ENCODE assay signal across 17 cellular contexts in genomic region chr5:436641-436975, GRCh38. TPM values are rescaled to one million over a fixed set of nuclear protein-coding genes. Genes with fewer than 3 reads are reported as not detected.
DNase-seq lines count a peak whose midpoint lies in the region; ATAC-seq and TF ChIP-seq lines count a peak whose summit lies in the region.
"Had no signal": no experiment of that assay in that cellular context is flagged by ENCODE, and none has a peak within 500 bp of the region (broad histone marks: within the 10 kb centered on the region; RNA-seq: fewer than 3 reads in every experiment).

No MANE protein-coding gene starts in this region.

- no peaks in the 10 kb centered on the region for H3K27me3 ChIP-seq in PC-9 (ENCODE audit: insufficient read depth, low read depth)
- H3K27me3 ChIP-seq in neuronal stem cell (ENCODE audit: control insufficient read depth in 3 of 3, insufficient read depth in 3 of 3, low read depth in 1 of 3, low read length in 3 of 3): peaks cover 0 to 4% (median 0%) of the 10 kb centered on the region in 3 experiments
- H3K27me3 ChIP-seq in CD4-positive, alpha-beta T cell (ENCODE audit: control insufficient read depth, insufficient read depth, low read length): no peaks in the 10 kb centered on the region
- no peaks in the 10 kb centered on the region for H3K27me3 ChIP-seq in thyroid gland
- H3K27me3 ChIP-seq: Peyer's patch had no signal

- DNase-seq in activated CD4-positive, CD25-positive, alpha-beta regulatory T cell treated with anti-CD3 and anti-CD28 coated beads, Interleukin-2, amount 50 U/mL, for 72 hours: peak; percentile 19
- DNase-seq in activated CD4-positive, CD25-positive, alpha-beta regulatory T cell (lab: John Stamatoyannopoulos, UW): no peak
- DNase-seq in PC-9 (no peak), neuronal stem cell (ENCODE audit: low spot score) (no peak), type B pancreatic cell (ENCODE audit: extremely low spot score, unreplicated experiment) (no peak), caudate nucleus (lab: John Stamatoyannopoulos, UW) (no peak), thyroid gland (no peak)
- no peak for DNase-seq in CD4-positive, alpha-beta T cell
- DNase-seq: DMS 273 treated with DMSO at 0.1 percent for 48 hours, DND-41, NCI-H1694, NCI-H2081 treated with DMSO at 0.1 percent for 48 hours had no signal

- H4K91ac ChIP-seq in neuronal stem cell (ENCODE audit: low read depth, low read length, poor library complexity): no peak overlapping the region

- peak overlapping the region; percentile 12 for H3K9ac ChIP-seq in neuronal stem cell (ENCODE audit: low read depth, low read length, poor library complexity)

- H4K20me1 ChIP-seq in PC-9 (ENCODE audit: insufficient read depth): peaks cover 3% of the 10 kb centered on the region; the same call in 1 of the 2 replicates

- H3K4me1 Mint-ChIP-seq in type B pancreatic cell (ENCODE audit: unreplicated experiment): peaks cover 8% of the 10 kb centered on the region
- peaks cover 1% of the 10 kb centered on the region for H3K4me1 Mint-ChIP-seq in CD4-positive, alpha-beta T cell (ENCODE audit: low read depth)

- no peak overlapping the region for H3K14ac ChIP-seq in neuronal stem cell (ENCODE audit: low read length)

- peaks cover 3% of the 10 kb centered on the region for H3K79me1 ChIP-seq in neuronal stem cell (ENCODE audit: low read depth, low read length)

- no peak for TF ChIP-seq POLR2A in thyroid gland (IDR thresholded peaks at IDR 0.05)

- H3K36me3 Mint-ChIP-seq in type B pancreatic cell: no peaks in the 10 kb centered on the region
- no peaks in the 10 kb centered on the region for H3K36me3 Mint-ChIP-seq in CD4-positive, alpha-beta T cell (ENCODE audit: low read depth)
- H3K36me3 Mint-ChIP-seq: CD14-positive monocyte had no signal

- H3K27ac Mint-ChIP-seq in type B pancreatic cell: no peak overlapping the region
- H3K27ac Mint-ChIP-seq in CD4-positive, alpha-beta T cell: no peak overlapping the region
- H3K27ac Mint-ChIP-seq: CD14-positive monocyte had no signal

- POLR2A ChIA-PET in PC-9 (lab: Charles Lee; ENCODE audit: unreplicated experiment): no interaction called here
- POLR2A ChIA-PET in CD4-positive, alpha-beta T cell (lab: Charles Lee): no interaction called here

- peak overlapping the region; percentile 27 for H3K18ac ChIP-seq in neuronal stem cell (ENCODE audit: low read length)

- H3K4ac ChIP-seq in neuronal stem cell (ENCODE audit: low read length): no peak overlapping the region

- H2BK120ac ChIP-seq in neuronal stem cell (ENCODE audit: low read depth, low read length): peak overlapping the region; percentile 50

- H2AK5ac ChIP-seq in neuronal stem cell (ENCODE audit: low read depth, low read length): peak overlapping the region; percentile 58

- no peaks in the 10 kb centered on the region for H3K9me3 Mint-ChIP-seq in type B pancreatic cell
- no peaks in the 10 kb centered on the region for H3K9me3 Mint-ChIP-seq in CD4-positive, alpha-beta T cell
- H3K9me3 Mint-ChIP-seq: CD14-positive monocyte had no signal

- H3K23ac ChIP-seq in neuronal stem cell (ENCODE audit: low read depth, low read length, poor library complexity): no peak overlapping the region

- no peaks in the 10 kb centered on the region for H3K36me3 ChIP-seq in PC-9 (ENCODE audit: low read depth)
- no peaks in the 10 kb centered on the region for H3K36me3 ChIP-seq in neuronal stem cell (replicated peaks in 1 of 2; ENCODE audit: control insufficient read depth in 2 of 2, insufficient read depth in 2 of 2, low read length in 2 of 2)
- H3K36me3 ChIP-seq in thyroid gland: no peaks in the 10 kb centered on the region
- H3K36me3 ChIP-seq: Peyer's patch had no signal

- H2AFZ ChIP-seq in PC-9 (no peak overlapping the region), neuronal stem cell (ENCODE audit: low read length) (no peak overlapping the region)

- H3K27ac ChIP-seq in PC-9: no peak overlapping the region
- no peak overlapping the region for H3K27ac ChIP-seq in neuronal stem cell (replicated peaks; ENCODE audit: low read length)
- H3K27ac ChIP-seq in caudate nucleus (ENCODE audit: low read depth, low read length): no peak overlapping the region
- no peak overlapping the region for H3K27ac ChIP-seq in CD4-positive, alpha-beta T cell (ENCODE audit: low read depth, low read length)
- no peak overlapping the region for H3K27ac ChIP-seq in thyroid gland
- H3K27ac ChIP-seq: 22Rv1, Peyer's patch had no signal

- BruUV-seq in PC-9 (replicated peaks; lab: Mats Ljungman, UMichigan): no TSS peak

- no CpG with 5 or more reads among the region's 5 CpGs for WGBS in neuronal stem cell (ENCODE audit: extremely low coverage in 2 of 2, insufficient read length in 2 of 2, insufficient replicate concordance in 1 of 2), 2 donors
- 55 to 77% methylated on average over 4 of the region's 5 CpGs for WGBS in thyroid gland, 2 donors

- intact Hi-C loops in PC-9 (cut with micrococcal nuclease; ENCODE audit: unreplicated experiment) (loop anchor here (1.0 kb wide), 1 partner anchor 119 kb away; no protein-coding TSS in a partner anchor), thyroid gland (cut with DNase I) (no loop called here)
- intact Hi-C loops in CD4-positive, alpha-beta T cell (cut with DNase I, micrococcal nuclease): no loop called here

- no peak overlapping the region for H3K4me3 ChIP-seq in PC-9
- H3K4me3 ChIP-seq in neuronal stem cell (ENCODE audit: low read length in 2 of 2): no peak overlapping the region
- H3K4me3 ChIP-seq in thyroid gland (replicated peaks in 1 of 3): no peak overlapping the region
- H3K4me3 ChIP-seq: K562, Peyer's patch had no signal

- H3K9me3 ChIP-seq in PC-9 (ENCODE audit: insufficient read depth, low read depth): no peaks in the 10 kb centered on the region
- peaks cover 0 to 3% of the 10 kb centered on the region in 2 donors for H3K9me3 ChIP-seq in neuronal stem cell (replicated peaks in 1 of 2; ENCODE audit: control insufficient read depth in 2 of 2, insufficient read depth in 1 of 2, low read depth in 1 of 2, low read length in 2 of 2)
- H3K9me3 ChIP-seq in CD4-positive, alpha-beta T cell (ENCODE audit: control insufficient read depth, low read length): no peaks in the 10 kb centered on the region
- H3K9me3 ChIP-seq in thyroid gland: no peaks in the 10 kb centered on the region
- H3K9me3 ChIP-seq: Peyer's patch had no signal

- no peak overlapping the region for H2BK12ac ChIP-seq in neuronal stem cell (ENCODE audit: low read length)

- H3K79me2 ChIP-seq in PC-9 (ENCODE audit: low read depth): 0 out of 2 replicates have a peak, but pooled peaks cover under 1% of the 10 kb centered on the region

- TF ChIP-seq CTCF in PC-9 (conservative IDR thresholded peaks at IDR 0.05) (peak; percentile 61; the same call in 1 of the 2 replicates), type B pancreatic cell (conservative IDR thresholded peaks at IDR 0.05) (peak; percentile 5), thyroid gland (IDR thresholded peaks at IDR 0.05) (no peak)
- no peak for TF ChIP-seq CTCF in CD4-positive, alpha-beta T cell (IDR thresholded peaks at IDR 0.05)

- H3K4me2 ChIP-seq in PC-9 (no peak overlapping the region), neuronal stem cell (ENCODE audit: insufficient read depth, low read length, poor library complexity, severe bottlenecking) (no peak overlapping the region)

- no peak overlapping the region for H4K8ac ChIP-seq in neuronal stem cell (ENCODE audit: low read depth, low read length)

- CTCF ChIA-PET in PC-9 (lab: Charles Lee): interaction anchor here (0.6 to 0.7 kb wide), 3 partner anchors 120 to 536 kb away, joined by 3 to 13 read pairs (median 5); no protein-coding TSS in a partner anchor
- CTCF ChIA-PET in CD4-positive, alpha-beta T cell (lab: Charles Lee): no interaction called here

- peaks cover 3% of the 10 kb centered on the region; the same call in 1 of the 2 replicates for H3F3A ChIP-seq in PC-9 (ENCODE audit: insufficient read depth, low read depth)

- H3K27me3 Mint-ChIP-seq in type B pancreatic cell: no peaks in the 10 kb centered on the region
- peaks cover 3% of the 10 kb centered on the region for H3K27me3 Mint-ChIP-seq in CD4-positive, alpha-beta T cell

- H2BK5ac ChIP-seq in neuronal stem cell (ENCODE audit: low read length): no peak overlapping the region

- no peak overlapping the region for H3K4me3 Mint-ChIP-seq in type B pancreatic cell
- H3K4me3 Mint-ChIP-seq in CD4-positive, alpha-beta T cell: no peak overlapping the region
- H3K4me3 Mint-ChIP-seq: CD14-positive monocyte had no signal

- H3K9me2 ChIP-seq in PC-9 (ENCODE audit: insufficient read depth): no peaks in the 10 kb centered on the region

- H2BK15ac ChIP-seq in neuronal stem cell (ENCODE audit: low read length): no peak overlapping the region

- H3K4me1 ChIP-seq in PC-9 (replicated peaks; ENCODE audit: insufficient read depth) (peaks cover under 1% of the 10 kb centered on the region; the same call in 1 of the 2 replicates), neuronal stem cell (ENCODE audit: control insufficient read depth in 2 of 2, insufficient read depth in 1 of 2, low read depth in 1 of 2, low read length in 2 of 2) (peaks cover 0 to 26% of the 10 kb centered on the region in 2 donors), thyroid gland (no peaks in the 10 kb centered on the region)
- H3K4me1 ChIP-seq: Peyer's patch had no signal

- no peak for ATAC-seq in CD4-positive, alpha-beta T cell (ENCODE audit: poor library complexity)
- ATAC-seq: Right ventricle myocardium inferior had no signal

RNA-seq across cellular contexts. Expression of gene EXOC3, which starts 6.4 kb away (rescaled TPM):
- 155 and 188 TPM in 2 replicates for total RNA-seq in PC-9 (2021)
- polyA plus RNA-seq in neuronal stem cell (2013, experiment 1 of 2): 18.9 TPM
- 18.7 TPM for polyA plus RNA-seq in neuronal stem cell (2013, experiment 2 of 2)
- 62.9 and 64.6 TPM in 2 replicates for total RNA-seq in type B pancreatic cell (ENCODE audit: low replicate concordance)
- 10 to 100 TPM; 82.4 to 84.1 TPM for total RNA-seq in CD4-positive, alpha-beta T cell
- 10 to 100 TPM; 39.7 to 49.6 (median 45.0) TPM for total RNA-seq in thyroid gland

Comparison
In these comparisons a context has a peak if more than half of its experiments do, and no peak if none do; other contexts are left out.
1. CTCF ChIP-seq: peak in PC-9 (single experiment) and type B pancreatic cell (single experiment); none in CD4-positive, alpha-beta T cell (single experiment) and thyroid gland (0 of 6).